ENCODE assay signal across 8 cellular contexts in genomic region chr18:23661735-23662308, GRCh38. TPM values are rescaled to one million over a fixed set of nuclear protein-coding genes. Genes with fewer than 3 reads are reported as not detected.
DNase-seq lines count a peak whose midpoint lies in the region; ATAC-seq, FAIRE-seq and TF ChIP-seq lines count a peak whose summit lies in the region.

No MANE protein-coding gene starts in this region.

- DNase-seq in activated T-cell treated with anti-CD3 and anti-CD28 coated beads, Interleukin-2, amount 50 U/mL, for 24 hours: no peak
- DNase-seq in activated T-cell treated with anti-CD3 and anti-CD28 coated beads for 4 hours: no peak
- no peak for DNase-seq in activated naive CD4-positive, alpha-beta T cell treated with anti-CD3 and anti-CD28 coated beads, Interleukin-2, amount 50 U/mL, for 72 hours (ENCODE audit: low spot score in 2 of 2)
- no peak for DNase-seq in kidney epithelial cell (ENCODE audit: low read depth)
- DNase-seq in RCC 7860 (ENCODE audit: low spot score): no peak
- DNase-seq in kidney tubule cell (ENCODE audit: low spot score): no peak
- DNase-seq in NCI-H2081 treated with DMSO at 0.1 percent for 48 hours (lab: John Stamatoyannopoulos, UW): no peak

- H3K4me1 Mint-ChIP-seq in activated T-cell treated with anti-CD3 and anti-CD28 coated beads, Interleukin-2, amount 50 U/mL, for 24 hours (ENCODE audit: low read depth): peaks cover 24% of the 10 kb centered on the region

- peak overlapping the region; percentile 33 for H3K4me3 ChIP-seq in kidney epithelial cell (ENCODE audit: low read depth, low read length)
- peak overlapping the region; percentile 41 for H3K4me3 ChIP-seq in thymus (ENCODE audit: low read length)

- H3K36me3 Mint-ChIP-seq in activated T-cell treated with anti-CD3 and anti-CD28 coated beads, Interleukin-2, amount 50 U/mL, for 24 hours (ENCODE audit: low read depth): no peaks in the 10 kb centered on the region
- H3K36me3 Mint-ChIP-seq in activated naive CD4-positive, alpha-beta T cell treated with anti-CD3 and anti-CD28 coated beads, Interleukin-2, amount 50 U/mL, for 72 hours: peaks cover 0 to 7% of the 10 kb centered on the region in 2 donors

- H3K4me1 ChIP-seq in thymus (ENCODE audit: control insufficient read depth, insufficient read depth, low read length): peaks cover 6% of the 10 kb centered on the region

- no peak overlapping the region for H3K27ac ChIP-seq in thymus (ENCODE audit: low read depth)

- no peak for FAIRE-seq in RCC 7860 (lab: Jason Lieb, UNC)

- no peaks in the 10 kb centered on the region for H3K9me3 Mint-ChIP-seq in activated T-cell treated with anti-CD3 and anti-CD28 coated beads, Interleukin-2, amount 50 U/mL, for 24 hours
- no peaks in the 10 kb centered on the region for H3K9me3 Mint-ChIP-seq in activated naive CD4-positive, alpha-beta T cell treated with anti-CD3 and anti-CD28 coated beads, Interleukin-2, amount 50 U/mL, for 72 hours

- no peaks in the 10 kb centered on the region for H3K36me3 ChIP-seq in kidney epithelial cell (ENCODE audit: control insufficient read depth, insufficient read depth, low read length)
- H3K36me3 ChIP-seq in thymus (ENCODE audit: control insufficient read depth, insufficient read depth): no peaks in the 10 kb centered on the region

- ATAC-seq in activated naive CD4-positive, alpha-beta T cell treated with anti-CD3 and anti-CD28 coated beads, Interleukin-2, amount 50 U/mL, for 72 hours: peak; percentile 19 to 53

- 50% methylated on average over 9 of the region's 9 CpGs for WGBS in thymus

- peak overlapping the region; percentile 33 for H3K27ac Mint-ChIP-seq in activated T-cell treated with anti-CD3 and anti-CD28 coated beads, Interleukin-2, amount 50 U/mL, for 24 hours
- H3K27ac Mint-ChIP-seq in activated naive CD4-positive, alpha-beta T cell treated with anti-CD3 and anti-CD28 coated beads, Interleukin-2, amount 50 U/mL, for 72 hours: peak overlapping the region in 1 of 2 donors; percentile 10

- H3K27me3 ChIP-seq in kidney epithelial cell (ENCODE audit: control insufficient read depth, insufficient read depth, low read length): peaks cover 7% of the 10 kb centered on the region
- peaks cover 32% of the 10 kb centered on the region for H3K27me3 ChIP-seq in thymus (ENCODE audit: control insufficient read depth, insufficient read depth)

- no peaks in the 10 kb centered on the region for H3K9me3 ChIP-seq in thymus (ENCODE audit: control insufficient read depth)

- peak overlapping the region; percentile 74 for H3K4me3 Mint-ChIP-seq in activated T-cell treated with anti-CD3 and anti-CD28 coated beads, Interleukin-2, amount 50 U/mL, for 24 hours

- no peak for TF ChIP-seq CTCF in kidney epithelial cell (IDR thresholded peaks at IDR 0.05; ENCODE audit: insufficient read depth, low read length, poor library complexity, severe bottlenecking)

- H3K27me3 Mint-ChIP-seq in activated T-cell treated with anti-CD3 and anti-CD28 coated beads, Interleukin-2, amount 50 U/mL, for 24 hours: peaks cover 49% of the 10 kb centered on the region

RNA-seq across cellular contexts. Expression of gene ANKRD29, which starts 0.9 kb away (rescaled TPM):
- not detected for total RNA-seq in activated naive CD4-positive, alpha-beta T cell treated with anti-CD3 and anti-CD28 coated beads, Interleukin-2, amount 50 U/mL, for 72 hours
- 0.27 and 0.58 TPM in 2 replicates for total RNA-seq in kidney epithelial cell
- 13.0 TPM for polyA plus RNA-seq in thymus

RNA-seq across cellular contexts. Expression of gene LAMA3, which starts 27.4 kb away (rescaled TPM):
- under 1 TPM; 0.07 to 0.16 TPM for total RNA-seq in activated naive CD4-positive, alpha-beta T cell treated with anti-CD3 and anti-CD28 coated beads, Interleukin-2, amount 50 U/mL, for 72 hours
- 126 TPM in 2 replicates for total RNA-seq in kidney epithelial cell
- polyA plus RNA-seq in thymus: 50.1 TPM

Comparison
In these comparisons a context has a peak if more than half of its experiments do, and no peak if none do; other contexts are left out.
1. RNA of gene LAMA3, which starts 27.4 kb away (total RNA-seq): 126 TPM in kidney epithelial cell; 0.07 to 0.16 TPM in activated naive CD4-positive, alpha-beta T cell treated with anti-CD3 and anti-CD28 coated beads, Interleukin-2, amount 50 U/mL, for 72 hours; every median in the first group is over 100 times any median in the second.